Comparison of ENCODE assay signal across 7 cellular contexts in genomic region chr11:2305140-2305861, GRCh38.
DNase-seq lines count a peak whose midpoint lies in the region; ATAC-seq and TF ChIP-seq lines count a peak whose summit lies in the region.

No MANE protein-coding gene starts in this region.

- DNase-seq in GM13976 (ENCODE audit: low spot score) (peak; percentile 88), NCI-H146 treated with DMSO at 0.1 percent for 48 hours (lab: John Stamatoyannopoulos, UW; ENCODE audit: unreplicated experiment) (peak; percentile 9), cerebellar cortex (ENCODE audit: low spot score) (peak; percentile 66)
- peak; percentile 81 to 88 for DNase-seq in activated CD4-positive, alpha-beta T cell treated with anti-CD3 and anti-CD28 coated beads for 24 hours (ENCODE audit: low read depth in 2 of 2)
- peak; percentile 82 for DNase-seq in stimulated activated CD4-positive, alpha-beta T cell treated with anti-CD3 and anti-CD28 coated beads, Interleukin-1b, Interleukin-23, amount 100 ng/mL, for 48 hours

- H3K27me3 ChIP-seq in layer of hippocampus (ENCODE audit: control insufficient read depth, insufficient read depth, low read length), result no peaks in the 10 kb centered on the region

- ATAC-seq in GM21526 (IDR thresholded peaks at IDR 0.05; ENCODE audit: low FRiP score, unreplicated experiment), result no peak

- peak; percentile 86 for TF ChIP-seq CTCF in GM13976 (IDR thresholded peaks at IDR 0.05; ENCODE audit: borderline replicate concordance, control extremely low read depth, extremely low read depth, insufficient read depth, missing control alignments)

- peak overlapping the region; percentile 64 for H3K27ac ChIP-seq in layer of hippocampus (ENCODE audit: low read depth, low read length)

- in situ Hi-C loops in GM13976 (cut with MboI; ENCODE audit: low sequenced_read_pairs, unreplicated experiment), result no loop called here

Comparison
In these comparisons a context has a peak if more than half of its experiments do, and no peak if none do; other contexts are left out.
1. DNase-seq: peak in every context shown above with its lines; median percentile 88 in GM13976; 84 in activated CD4-positive, alpha-beta T cell treated with anti-CD3 and anti-CD28 coated beads for 24 hours; 82 in stimulated activated CD4-positive, alpha-beta T cell treated with anti-CD3 and anti-CD28 coated beads, Interleukin-1b, Interleukin-23, amount 100 ng/mL, for 48 hours; 66 in cerebellar cortex; 9 in NCI-H146 treated with DMSO at 0.1 percent for 48 hours.